Comparison of ENCODE assay signal across 8 cellular contexts in genomic region chr16:58684354-58685083, GRCh38. TPM values are rescaled to one million over a fixed set of nuclear protein-coding genes. Genes with fewer than 3 reads are reported as not detected.
DNase-seq lines count a peak whose midpoint lies in the region; ATAC-seq and TF ChIP-seq lines count a peak whose summit lies in the region.

Gene SLC38A7 (minus strand): TSS chr16:58684770. CDS start chr16:58680126, 4,644 bp downstream.

- H3K9me3 Mint-ChIP-seq in T-cell: no peaks in the 10 kb centered on the region
- no peaks in the 10 kb centered on the region for H3K9me3 Mint-ChIP-seq in type B pancreatic cell

- H3K4me1 ChIP-seq in HAP-1 (peaks cover 6% of the 10 kb centered on the region), adrenal gland (replicated peaks in 1 of 2) (peaks cover 11 to 19% of the 10 kb centered on the region in 2 donors), heart right ventricle (peaks cover 3 to 37% (median 25%) of the 10 kb centered on the region in 9 donors)

- peak within 1 kb of the TSS; percentile 72 for H3K4me3 ChIP-seq in GM08714 (ENCODE audit: low read length)
- H3K4me3 ChIP-seq in HAP-1: peak within 1 kb of the TSS; percentile 73
- peak within 1 kb of the TSS; percentile 78 for H3K4me3 ChIP-seq in MG63
- H3K4me3 ChIP-seq in adrenal gland: peak within 1 kb of the TSS; percentile 10 to 87 (median 66)
- H3K4me3 ChIP-seq in heart right ventricle: peak within 1 kb of the TSS; percentile 71 to 94 (median 84)

- H3K27ac ChIP-seq in adrenal gland: peak within 1 kb of the TSS; percentile 9 to 88 (median 69)
- peak within 1 kb of the TSS; percentile 42 to 94 (median 90) for H3K27ac ChIP-seq in heart right ventricle

- CTCF ChIA-PET in T-cell (lab: Charles Lee): interaction anchor here in 1 of 2 donors (0.6 to 0.9 kb wide), 2 partner anchors 72 to 555 kb away, joined by 3 read pairs; partner anchors contain the start of gene CFAP20

- no peaks in the 10 kb centered on the region for H3K27me3 ChIP-seq in HAP-1 (ENCODE audit: low read depth)
- no peaks in the 10 kb centered on the region for H3K27me3 ChIP-seq in MG63
- no peaks in the 10 kb centered on the region for H3K27me3 ChIP-seq in adrenal gland
- no peaks in the 10 kb centered on the region for H3K27me3 ChIP-seq in heart right ventricle

- H3K27ac Mint-ChIP-seq in T-cell (peak within 1 kb of the TSS; percentile 49 to 79), type B pancreatic cell (peak within 1 kb of the TSS; percentile 88)

- H3K4me1 Mint-ChIP-seq in T-cell: peaks cover 13 to 21% (median 19%) of the 10 kb centered on the region in 3 donors
- peaks cover 9% of the 10 kb centered on the region for H3K4me1 Mint-ChIP-seq in type B pancreatic cell (ENCODE audit: unreplicated experiment)

- DNase-seq in HAP-1 (ENCODE audit: low spot score in 2 of 2): peak; percentile 71 to 88
- peak; percentile 96 for DNase-seq in MG63
- peak; percentile 29 to 75 (median 61) for DNase-seq in T-cell
- peak; percentile 87 to 95 (median 90) for DNase-seq in adrenal gland
- peak; percentile 89 to 90 for DNase-seq in heart right ventricle
- DNase-seq in posterior cingulate gyrus: peak; percentile 87 to 99 (median 91)
- peak; percentile 87 for DNase-seq in type B pancreatic cell (ENCODE audit: extremely low spot score, unreplicated experiment)

- ATAC-seq in T-cell (replicated peaks in 1 of 4) (peak; percentile 92 to 99 (median 94)), heart right ventricle (peak; percentile 89 to 96 (median 94))

- TF ChIP-seq POLR2A in adrenal gland (IDR thresholded peaks at IDR 0.05): peak in 1 of 2 donors; percentile 47

- H3K4me3 Mint-ChIP-seq in T-cell: peak within 1 kb of the TSS; percentile 85 to 92 (median 91)
- H3K4me3 Mint-ChIP-seq in type B pancreatic cell: peak within 1 kb of the TSS; percentile 94

- H3K9me3 ChIP-seq in HAP-1 (no peaks in the 10 kb centered on the region), MG63 (no peaks in the 10 kb centered on the region), adrenal gland (replicated peaks in 1 of 3) (no peaks in the 10 kb centered on the region), heart right ventricle (no peaks in the 10 kb centered on the region)

- H3K36me3 ChIP-seq in HAP-1 (replicated peaks) (no peaks in the 10 kb centered on the region), MG63 (peaks cover 6% of the 10 kb centered on the region), adrenal gland (replicated peaks in 1 of 2) (peaks cover 0 to 5% of the 10 kb centered on the region in 2 donors), heart right ventricle (peaks cover 0 to 21% (median 5%) of the 10 kb centered on the region in 9 donors)

- 2 to 26% (median 4%) methylated on average over 5 to 41 of the region's 41 CpGs for WGBS in adrenal gland, 4 donors
- 3 to 4% methylated on average over 41 of the region's 41 CpGs for WGBS in heart right ventricle, 2 donors

- in situ Hi-C loops in HAP-1 (cut with MboI; ENCODE audit: low sequenced_read_pairs): no loop called here

- POLR2A ChIA-PET in T-cell (lab: Charles Lee): no interaction called here

- H3K27me3 Mint-ChIP-seq in T-cell (no peaks in the 10 kb centered on the region), type B pancreatic cell (peaks cover 7% of the 10 kb centered on the region)

- H3K36me3 Mint-ChIP-seq in T-cell (peaks cover 4% of the 10 kb centered on the region), type B pancreatic cell (peaks cover 4% of the 10 kb centered on the region)

- no peak for TF ChIP-seq CTCF in adrenal gland (IDR thresholded peaks at IDR 0.05)
- TF ChIP-seq CTCF in heart right ventricle (IDR thresholded peaks at IDR 0.05): no peak
- no peak for TF ChIP-seq CTCF in type B pancreatic cell (conservative IDR thresholded peaks at IDR 0.05)

- intact Hi-C loops in adrenal gland (cut with DNase I): loop anchor here (5.0 kb wide), 2 partner anchors 48 to 73 kb away; partner anchors contain the start of gene GOT2 (in 1 of the 2)
- intact Hi-C loops in heart right ventricle (cut with DNase I): loop anchor here in 8 of 10 donors (1.0 to 10.0 kb wide), 6 partner anchors 48 to 68 kb away; partner anchors contain the start of gene GOT2 (in 7 of the 8)
- intact Hi-C loops in posterior cingulate gyrus (cut with DNase I): loop anchor here (1.0 to 5.0 kb wide), 2 partner anchors 48 to 54 kb away; partner anchors contain the start of gene GOT2

RNA-seq across cellular contexts. Expression of gene SLC38A7, which starts in this region (rescaled TPM):
- 4.4 and 13.1 TPM in 2 replicates for total RNA-seq in MG63 (2014; rRNA removed; shearing (Covaris generic); ENCODE audit: low replicate concordance)
- total RNA-seq in T-cell (10 to 100 TPM in 3 of 5 donors, 1 to 10 TPM in 2; 7.7 to 15.5 (median 13.4) TPM), adrenal gland (10 to 100 TPM; 14.4 to 56.4 (median 26.1) TPM), heart right ventricle (10 to 100 TPM; 24.1 to 38.7 (median 31.8) TPM), type B pancreatic cell (ENCODE audit: low replicate concordance) (28.1 and 31.6 TPM in 2 replicates)
- polyA plus RNA-seq in adrenal gland (10 to 100 TPM; 13.9 to 42.3 (median 16.3) TPM), heart right ventricle (10 to 100 TPM; 10.3 to 41.3 TPM)

Comparison
In these comparisons a context has a peak if more than half of its experiments do, and no peak if none do; other contexts are left out.
1. Peak in every context shown above with its lines: DNase-seq, ATAC-seq, H3K4me3 ChIP-seq and H3K27ac ChIP-seq.